In the genomic region with DNA sequence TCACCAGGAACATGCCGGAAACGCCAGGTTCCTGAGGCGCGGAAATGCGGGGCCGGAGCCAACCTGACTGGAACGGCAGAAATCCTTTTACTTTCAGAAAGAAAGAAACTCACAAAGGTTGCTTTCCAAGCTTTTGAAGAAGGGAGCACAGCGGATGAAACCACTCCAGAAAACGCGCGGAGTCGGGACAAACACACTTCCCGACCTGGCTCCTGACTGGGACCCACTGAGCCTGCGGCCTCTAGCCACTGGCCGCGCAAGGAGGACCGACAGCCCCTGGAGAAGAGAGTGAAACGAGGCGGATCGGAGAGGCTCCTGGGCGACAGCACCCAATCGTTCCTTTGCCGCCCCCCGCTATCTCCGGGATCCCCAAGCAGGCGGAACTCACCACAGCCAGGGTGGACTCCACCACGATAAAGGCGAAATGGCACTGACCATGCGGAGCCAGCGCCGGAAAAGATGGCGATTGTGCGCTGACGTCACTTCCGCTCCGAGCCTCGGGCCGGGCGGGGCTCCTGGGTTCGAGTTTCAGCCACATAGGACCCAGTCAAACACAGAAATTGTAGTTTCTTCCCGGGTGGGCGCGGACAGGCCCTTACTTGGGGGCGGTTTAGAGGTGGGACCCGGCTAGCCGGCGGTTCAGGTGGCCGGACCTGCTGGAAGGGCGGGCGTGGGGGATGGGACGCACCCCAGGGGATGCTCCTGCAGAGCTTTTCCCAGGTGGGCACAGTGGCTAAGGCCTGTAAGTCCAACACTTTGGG, we compare ENCODE assay signal across 8 cellular contexts. TPM values are rescaled to one million over a fixed set of nuclear protein-coding genes. Genes with fewer than 3 reads are reported as not detected.
DNase-seq lines count a peak whose midpoint lies in the region; ATAC-seq and TF ChIP-seq lines count a peak whose summit lies in the region.

A gene (minus strand): TSS at position 432 of the 761 bp plus-strand sequence. CDS start 16,407 bp downstream, outside the sequence.

- peak within 1 kb of the TSS; percentile 61 to 86 for H3K9ac ChIP-seq in colonic mucosa (ENCODE audit: low read depth in 2 of 2, low read length in 2 of 2)

- peaks cover 2% of the 10 kb centered on the region for H3K27me3 Mint-ChIP-seq in activated CD4-positive, alpha-beta T cell treated with anti-CD3 and anti-CD28 coated beads, Interleukin-2, amount 10 ng/mL, durations not matched to agents 24 days and 14 days

- no peaks in the 10 kb centered on the region for H3K9me3 ChIP-seq in colonic mucosa

- peak within 1 kb of the TSS; percentile 90 for H3K4me3 ChIP-seq in colonic mucosa

- no peaks in the 10 kb centered on the region for H3K27me3 ChIP-seq in colonic mucosa

- no peak for TF ChIP-seq CTCF in colonic mucosa (IDR thresholded peaks at IDR 0.05)

- TF ChIP-seq POLR2A in GM18951 (IDR thresholded peaks at IDR 0.05; ENCODE audit: extremely low read depth, insufficient read depth, insufficient read length), result peak; percentile 91

- no peaks in the 10 kb centered on the region for H3K4me1 ChIP-seq in colonic mucosa

- peak within 1 kb of the TSS; percentile 78 for H3K27ac ChIP-seq in colonic mucosa

- H3K36me3 Mint-ChIP-seq in activated CD4-positive, alpha-beta T cell treated with anti-CD3 and anti-CD28 coated beads, Interleukin-2, amount 10 ng/mL, durations not matched to agents 24 days and 14 days (ENCODE audit: low read depth), result peaks cover 40% of the 10 kb centered on the region

- DNase-seq in AG08396 (ENCODE audit: low spot score) (peak; percentile 86), NCI-H510A treated with DMSO at 0.1 percent for 48 hours (lab: John Stamatoyannopoulos, UW) (peak; percentile 83), colonic mucosa (peak; percentile 90), left colon (peak; percentile 78 to 92)
- DNase-seq in activated CD4-positive, alpha-beta T cell treated with anti-CD3 and anti-CD28 coated beads, Interleukin-2, amount 10 ng/mL, durations not matched to agents 24 days and 14 days, result peak; percentile 95
- DNase-seq in stimulated activated CD4-positive, alpha-beta T cell treated with anti-CD3 and anti-CD28 coated beads, Interleukin-1b, Interleukin-23, amount 100 ng/mL, for 48 hours, result peak; percentile 81

- H3K36me3 ChIP-seq in colonic mucosa, result peaks cover 4% of the 10 kb centered on the region

- ATAC-seq in HG03354 (IDR thresholded peaks at IDR 0.05; ENCODE audit: poor library complexity, severe bottlenecking, unreplicated experiment), result peak; percentile 89
- peak; percentile 97 for ATAC-seq in left colon

- peak within 1 kb of the TSS; percentile 95 for H3K27ac Mint-ChIP-seq in activated CD4-positive, alpha-beta T cell treated with anti-CD3 and anti-CD28 coated beads, Interleukin-2, amount 10 ng/mL, durations not matched to agents 24 days and 14 days

- intact Hi-C loops in activated CD4-positive, alpha-beta T cell treated with anti-CD3 and anti-CD28 coated beads, Interleukin-2, amount 10 ng/mL, durations not matched to agents 24 days and 14 days (cut with micrococcal nuclease), result loop anchor here (2.0 to 5.0 kb wide), 2 partner anchors 45 to 262 kb away; a partner anchor contains a TSS
- intact Hi-C loops in colonic mucosa (cut with DNase I), result loop anchor here (5.0 kb wide), 1 partner anchor 272 kb away; no protein-coding TSS in a partner anchor
- intact Hi-C loops in left colon (cut with DNase I, micrococcal nuclease), result no loop called here

- peaks cover 12% of the 10 kb centered on the region for H3K9me3 Mint-ChIP-seq in activated CD4-positive, alpha-beta T cell treated with anti-CD3 and anti-CD28 coated beads, Interleukin-2, amount 10 ng/mL, durations not matched to agents 24 days and 14 days

- peak within 1 kb of the TSS; percentile 93 for H3K4me3 Mint-ChIP-seq in activated CD4-positive, alpha-beta T cell treated with anti-CD3 and anti-CD28 coated beads, Interleukin-2, amount 10 ng/mL, durations not matched to agents 24 days and 14 days

- in situ Hi-C loops in GM18951 (cut with MboI; ENCODE audit: low sequenced_read_pairs, unreplicated experiment), result no loop called here

- peaks cover 13% of the 10 kb centered on the region for H3K4me1 Mint-ChIP-seq in activated CD4-positive, alpha-beta T cell treated with anti-CD3 and anti-CD28 coated beads, Interleukin-2, amount 10 ng/mL, durations not matched to agents 24 days and 14 days

RNA-seq across cellular contexts. Expression of the gene that starts here (rescaled TPM):
- 63.9 and 69.4 TPM in 2 replicates for total RNA-seq in activated CD4-positive, alpha-beta T cell treated with anti-CD3 and anti-CD28 coated beads, Interleukin-2, amount 10 ng/mL, durations not matched to agents 24 days and 14 days
- total RNA-seq in colonic mucosa, result 10 to 100 TPM; 18.3 to 24.3 TPM
- total RNA-seq in left colon, result 10 to 100 TPM; 17.1 to 22.8 TPM

Comparison
In these comparisons a context has a peak if more than half of its experiments do, and no peak if none do; other contexts are left out.
1. Peak in every context shown above with its lines: DNase-seq, ATAC-seq, H3K4me3 ChIP-seq and H3K27ac ChIP-seq.
2. intact Hi-C loops: an anchor here in activated CD4-positive, alpha-beta T cell treated with anti-CD3 and anti-CD28 coated beads, Interleukin-2, amount 10 ng/mL, durations not matched to agents 24 days and 14 days (2.0 to 5.0 kb wide) and colonic mucosa (5.0 kb wide); none called in left colon.